ENCODE assay signal across 33 cellular contexts in the genomic region with DNA sequence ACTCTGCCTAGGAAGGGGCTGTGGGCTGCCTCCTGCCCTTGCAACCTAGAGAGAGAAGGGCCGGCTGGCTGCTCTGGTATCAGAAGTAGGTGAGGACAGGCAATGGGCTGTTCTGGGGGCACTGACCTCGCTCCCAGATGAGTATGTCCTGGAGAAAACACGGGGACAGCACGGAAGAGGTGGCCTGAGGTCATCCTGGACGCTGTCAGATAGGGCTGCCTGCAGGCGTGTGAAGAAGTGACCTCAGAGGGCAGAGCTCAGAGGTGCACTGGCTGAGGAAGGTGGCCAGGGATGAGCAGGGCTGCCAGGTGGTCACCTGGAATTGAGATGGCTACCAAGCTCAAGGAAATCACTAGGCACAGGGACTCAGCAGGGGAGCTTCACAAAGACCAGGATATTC.
"Had no signal": no experiment of that assay in that cellular context is flagged by ENCODE, and none has a peak within 500 bp of the region (broad histone marks: within the 10 kb centered on the region; RNA-seq: fewer than 3 reads in every experiment).

No MANE protein-coding gene starts in this region.

- H3K4me1 ChIP-seq: ascending aorta had no signal

- H3K4me3 ChIP-seq: ascending aorta, cardiac muscle cell had no signal

- DNase-seq: activated CD4-positive, alpha-beta memory T cell treated with anti-CD3 and anti-CD28 coated beads, Interleukin-2, amount 10 ng/mL, durations not matched to agents 7 days and 5 days; activated CD4-positive, alpha-beta T cell treated with anti-CD3 and anti-CD28 coated beads for 1 hour; activated CD4-positive, alpha-beta T cell treated with anti-CD3 and anti-CD28 coated beads for 48 hours; activated CD4-positive, CD25-positive, alpha-beta regulatory T cell; activated CD8-positive, alpha-beta memory T cell treated with anti-CD3 and anti-CD28 coated beads for 24 hours; activated CD8-positive, alpha-beta memory T cell treated with anti-CD3 and anti-CD28 coated beads, Interleukin-2, amount 10 ng/mL, durations not matched to agents 7 days and 5 days; activated CD8-positive, alpha-beta memory T cell treated with anti-CD3 and anti-CD28 coated beads, Interleukin-2, amount 50 U/mL, for 48 hours; activated effector memory CD4-positive, alpha-beta T cell treated with Interleukin-2 at 50 U/mL for 16 hours; activated naive CD8-positive, alpha-beta T cell treated with anti-CD3 and anti-CD28 coated beads, Interleukin-2, amount 10 ng/mL, durations not matched to agents 7 days and 5 days; activated T-cell treated with anti-CD3 and anti-CD28 coated beads, Interleukin-2, amount 50 U/mL, for 48 hours; amygdala; Karpas-422; KBM-7; NCI-H1048; NCI-H1105 treated with DMSO at 0.1 percent for 48 hours; NCI-H1436; NCI-H1694 treated with DMSO at 0.1 percent for 48 hours; NCI-H2029; NCI-H345; NCI-H526; NCI-H748 treated with DMSO at 0.1 percent for 48 hours; NK-92 treated with Interleukin-12 subunit alpha and Interleukin-12 subunit beta, amount 100 ng/mL, for 24 hours; PC-3; Right ventricle myocardium superior; SW 1271; T-helper 1 cell; T-helper 2 cell; T-helper 9 cell had no signal

- ATAC-seq: activated CD8-positive, alpha-beta memory T cell treated with anti-CD3 and anti-CD28 coated beads, Interleukin-2, amount 10 ng/mL, durations not matched to agents 7 days and 5 days; PC-3 had no signal

- H3K27ac Mint-ChIP-seq: activated CD4-positive, alpha-beta memory T cell treated with anti-CD3 and anti-CD28 coated beads, Interleukin-2, amount 10 ng/mL, durations not matched to agents 7 days and 5 days; activated CD8-positive, alpha-beta memory T cell treated with anti-CD3 and anti-CD28 coated beads, Interleukin-2, amount 10 ng/mL, durations not matched to agents 7 days and 5 days; activated naive CD4-positive, alpha-beta T cell treated with anti-CD3 and anti-CD28 coated beads, Interleukin-2, amount 50 U/mL, for 24 hours; activated naive CD8-positive, alpha-beta T cell treated with anti-CD3 and anti-CD28 coated beads, Interleukin-2, amount 10 ng/mL, durations not matched to agents 7 days and 5 days had no signal

- H3K27ac ChIP-seq: ascending aorta, cardiac muscle cell, VCaP had no signal

- H3K36me3 ChIP-seq: ascending aorta, cardiac muscle cell had no signal

- H3K27me3 ChIP-seq: ascending aorta, cardiac muscle cell had no signal

- H3K9me3 Mint-ChIP-seq: activated CD4-positive, alpha-beta memory T cell treated with anti-CD3 and anti-CD28 coated beads, Interleukin-2, amount 10 ng/mL, durations not matched to agents 7 days and 5 days; activated naive CD4-positive, alpha-beta T cell treated with anti-CD3 and anti-CD28 coated beads, Interleukin-2, amount 50 U/mL, for 24 hours had no signal

- H3K27me3 Mint-ChIP-seq: activated CD4-positive, alpha-beta memory T cell treated with anti-CD3 and anti-CD28 coated beads, Interleukin-2, amount 10 ng/mL, durations not matched to agents 7 days and 5 days; activated CD8-positive, alpha-beta memory T cell treated with anti-CD3 and anti-CD28 coated beads, Interleukin-2, amount 10 ng/mL, durations not matched to agents 7 days and 5 days; activated naive CD4-positive, alpha-beta T cell treated with anti-CD3 and anti-CD28 coated beads, Interleukin-2, amount 50 U/mL, for 24 hours; activated naive CD8-positive, alpha-beta T cell treated with anti-CD3 and anti-CD28 coated beads, Interleukin-2, amount 10 ng/mL, durations not matched to agents 7 days and 5 days; central memory CD8-positive, alpha-beta T cell had no signal

- H3K4me3 Mint-ChIP-seq: activated CD4-positive, alpha-beta memory T cell treated with anti-CD3 and anti-CD28 coated beads, Interleukin-2, amount 10 ng/mL, durations not matched to agents 7 days and 5 days; activated CD8-positive, alpha-beta memory T cell treated with anti-CD3 and anti-CD28 coated beads, Interleukin-2, amount 10 ng/mL, durations not matched to agents 7 days and 5 days; activated naive CD4-positive, alpha-beta T cell treated with anti-CD3 and anti-CD28 coated beads, Interleukin-2, amount 50 U/mL, for 24 hours; activated naive CD8-positive, alpha-beta T cell treated with anti-CD3 and anti-CD28 coated beads, Interleukin-2, amount 10 ng/mL, durations not matched to agents 7 days and 5 days; central memory CD8-positive, alpha-beta T cell had no signal

- H3K9me3 ChIP-seq: ascending aorta had no signal
